Comparison of ENCODE assay signal across 9 cellular contexts in genomic region chr12:992647-993046, GRCh38. TPM values are rescaled to one million over a fixed set of nuclear protein-coding genes. Genes with fewer than 3 reads are reported as not detected.
DNase-seq lines count a peak whose midpoint lies in the region; TF ChIP-seq lines count a peak whose summit lies in the region.
"Had no signal": no experiment of that assay in that cellular context is flagged by ENCODE, and none has a peak within 500 bp of the region (broad histone marks: within the 10 kb centered on the region; RNA-seq: fewer than 3 reads in every experiment).

No MANE protein-coding gene starts in this region.

- H3K4me2 ChIP-seq in OCI-LY1 (ENCODE audit: low read length) (peak overlapping the region; percentile 75), neural progenitor cell (peak overlapping the region; percentile 80)

- in situ Hi-C loops in ACHN (cut with HindIII; ENCODE audit: low pct_ligation_motif_present, low pct_unique_long_range_greater_than_20kb, low sequenced_read_pairs) = no loop called here

- no peak for TF ChIP-seq POLR2A in prostate gland (IDR thresholded peaks at IDR 0.05)

- H3K27ac ChIP-seq in OCI-LY1 (ENCODE audit: low read depth, low read length, poor library complexity, severe bottlenecking) (no peak overlapping the region), neural progenitor cell (no peak overlapping the region), prostate gland (no peak overlapping the region)

- H3K4me3 ChIP-seq in OCI-LY1 (ENCODE audit: low read depth, low read length, poor library complexity, severe bottlenecking) (peak overlapping the region; percentile 78), endocrine pancreas (ENCODE audit: control insufficient read depth, insufficient read depth, low read length) (peak overlapping the region; percentile 96), neural progenitor cell (peak overlapping the region; percentile 87), prostate gland (no peak overlapping the region)

- no peaks in the 10 kb centered on the region for H4K20me1 ChIP-seq in OCI-LY1 (ENCODE audit: insufficient read depth, low read length)
- H4K20me1 ChIP-seq in neural progenitor cell (ENCODE audit: low read depth) = peaks cover 24% of the 10 kb centered on the region

- H2AFZ ChIP-seq in OCI-LY1 (ENCODE audit: low read length) = no peak overlapping the region
- H2AFZ ChIP-seq in neural progenitor cell (replicated peaks) = no peak overlapping the region

- H3K79me2 ChIP-seq in OCI-LY1 (ENCODE audit: insufficient read depth, low read length) (peaks cover 5% of the 10 kb centered on the region; the same call in 1 of the 2 replicates), neural progenitor cell (ENCODE audit: low read depth) (peaks cover 60% of the 10 kb centered on the region)

- no peaks in the 10 kb centered on the region for H3K9me3 Mint-ChIP-seq in neural progenitor cell

- TF ChIP-seq CTCF in OCI-LY1 (IDR thresholded peaks at IDR 0.05; ENCODE audit: low read length) (no peak), neural progenitor cell (IDR thresholded peaks at IDR 0.05) (no peak), prostate gland (IDR thresholded peaks at IDR 0.05) (no peak)

- peaks cover 9% of the 10 kb centered on the region for H3K27me3 Mint-ChIP-seq in neural progenitor cell (ENCODE audit: insufficient read depth, low read depth)

- H3K36me3 ChIP-seq in OCI-LY1 (ENCODE audit: insufficient read depth, low read length) = no peaks in the 10 kb centered on the region; the same call in 1 of the 2 replicates
- H3K36me3 ChIP-seq in endocrine pancreas (ENCODE audit: control insufficient read depth, insufficient read depth, low read length) = no peaks in the 10 kb centered on the region
- H3K36me3 ChIP-seq in neural progenitor cell = no peaks in the 10 kb centered on the region
- H3K36me3 ChIP-seq in prostate gland = no peaks in the 10 kb centered on the region

- peak overlapping the region; percentile 96 for H3K4me3 Mint-ChIP-seq in neural progenitor cell

- DNase-seq in ELR (ENCODE audit: low read depth) (peak; percentile 4), neural progenitor cell (ENCODE audit: low spot score) (no peak), prostate gland (ENCODE audit: low spot score) (no peak), foreskin melanocyte (no peak), ACHN (no peak)
- DNase-seq: activated CD8-positive, alpha-beta memory T cell treated with anti-CD3 and anti-CD28 coated beads, Interleukin-2, amount 50 U/mL, for 4 hours; HCEC 1CT had no signal

- H3K9me3 ChIP-seq in OCI-LY1 (ENCODE audit: low read length) = no peaks in the 10 kb centered on the region
- H3K9me3 ChIP-seq in endocrine pancreas (ENCODE audit: control insufficient read depth, low read length) = no peaks in the 10 kb centered on the region
- no peaks in the 10 kb centered on the region for H3K9me3 ChIP-seq in neural progenitor cell (ENCODE audit: low read depth)
- H3K9me3 ChIP-seq in prostate gland = no peaks in the 10 kb centered on the region

- WGBS in prostate gland = 15% methylated on average over 1 of the region's 1 CpG

- H3F3A ChIP-seq in OCI-LY1 (ENCODE audit: insufficient read depth, low read length) (0 out of 2 replicates have a peak, but pooled peaks cover 7% of the 10 kb centered on the region), neural progenitor cell (ENCODE audit: low read depth) (peaks cover 6% of the 10 kb centered on the region)

- peaks cover 32% of the 10 kb centered on the region for H3K4me1 Mint-ChIP-seq in neural progenitor cell

- peak overlapping the region; percentile 76; the same call in 1 of the 2 replicates for H3K9ac ChIP-seq in OCI-LY1 (ENCODE audit: low read length)
- H3K9ac ChIP-seq in endocrine pancreas (ENCODE audit: control insufficient read depth, insufficient read depth, low read length) = no peak overlapping the region
- no peak overlapping the region for H3K9ac ChIP-seq in neural progenitor cell

- no peaks in the 10 kb centered on the region for H3K36me3 Mint-ChIP-seq in neural progenitor cell

- no peaks in the 10 kb centered on the region for H3K27me3 ChIP-seq in OCI-LY1 (ENCODE audit: insufficient read depth, low read length)
- no peaks in the 10 kb centered on the region for H3K27me3 ChIP-seq in endocrine pancreas (ENCODE audit: control insufficient read depth, insufficient read depth, low read length)
- no peaks in the 10 kb centered on the region for H3K27me3 ChIP-seq in neural progenitor cell
- H3K27me3 ChIP-seq in prostate gland (replicated peaks; ENCODE audit: insufficient read depth) = no peaks in the 10 kb centered on the region

- H3K4me1 ChIP-seq in OCI-LY1 (ENCODE audit: insufficient read depth, low read length, severe bottlenecking) = peaks cover 37% of the 10 kb centered on the region
- peaks cover 28% of the 10 kb centered on the region for H3K4me1 ChIP-seq in endocrine pancreas (ENCODE audit: control insufficient read depth, insufficient read depth, low read length)
- H3K4me1 ChIP-seq in neural progenitor cell = peaks cover 23% of the 10 kb centered on the region
- H3K4me1 ChIP-seq in prostate gland (replicated peaks) = peaks cover 10% of the 10 kb centered on the region

- intact Hi-C loops in prostate gland (cut with DNase I) = loop anchor here (5.0 kb wide), 1 partner anchor 90 kb away; no protein-coding TSS in a partner anchor

- no peak overlapping the region for H3K27ac Mint-ChIP-seq in neural progenitor cell

- H3K9me2 ChIP-seq in OCI-LY1 (ENCODE audit: low read depth, low read length) = no peaks in the 10 kb centered on the region

RNA-seq across cellular contexts. Expression of gene ERC1, which starts 1.6 kb away (rescaled TPM):
- total RNA-seq in neural progenitor cell (ENCODE audit: low replicate concordance) = 17.5 and 27.5 TPM in 2 replicates
- total RNA-seq in prostate gland = 10 to 100 TPM; 18.9 to 72.9 TPM

RNA-seq across cellular contexts. Expression of gene RAD52, which starts 43.2 kb away (rescaled TPM):
- total RNA-seq in neural progenitor cell (ENCODE audit: low replicate concordance) (30.6 and 43.4 TPM in 2 replicates), prostate gland (10 to 100 TPM; 16.7 to 30.5 TPM)

Comparison
In these comparisons a context has a peak if more than half of its experiments do, and no peak if none do; other contexts are left out.
1. H3K4me3 ChIP-seq: peak in OCI-LY1 (single experiment), endocrine pancreas (single experiment) and neural progenitor cell (single experiment); none in prostate gland (0 of 2).